ENCODE assay signal across 9 cellular contexts in genomic region chr14:31059152-31059924, GRCh38. TPM values are rescaled to one million over a fixed set of nuclear protein-coding genes. Genes with fewer than 3 reads are reported as not detected.
DNase-seq lines count a peak whose midpoint lies in the region; ATAC-seq and TF ChIP-seq lines count a peak whose summit lies in the region.
"Had no signal": no experiment of that assay in that cellular context is flagged by ENCODE, and none has a peak within 500 bp of the region (broad histone marks: within the 10 kb centered on the region; RNA-seq: fewer than 3 reads in every experiment).

No MANE protein-coding gene starts in this region.

- H3K36me3 ChIP-seq in mammary epithelial cell (ENCODE audit: insufficient read depth, low read length) = no peaks in the 10 kb centered on the region
- H3K36me3 ChIP-seq in left lung = no peaks in the 10 kb centered on the region
- H3K36me3 ChIP-seq in naive thymus-derived CD4-positive, alpha-beta T cell (ENCODE audit: control insufficient read depth in 2 of 3, insufficient read depth in 3 of 3, low read length in 3 of 3) = no peaks in the 10 kb centered on the region

- no peak overlapping the region for H3K4me3 Mint-ChIP-seq in CD4-positive, alpha-beta T cell
- no peak overlapping the region for H3K4me3 Mint-ChIP-seq in naive thymus-derived CD4-positive, alpha-beta T cell
- H3K4me3 Mint-ChIP-seq: T-helper 1 cell treated with Interleukin-12 subunit alpha and Interleukin-12 subunit beta and Interleukin-4 antibody, amounts not matched to agents 30 μg/mL and 1 μg/mL, for 36 hours had no signal

- no peaks in the 10 kb centered on the region for H4K20me1 ChIP-seq in mammary epithelial cell (ENCODE audit: insufficient read depth, low read length)

- ATAC-seq in left lung (peak; percentile 65), HG02885 (IDR thresholded peaks at IDR 0.05; ENCODE audit: poor library complexity, unreplicated experiment) (no peak)
- ATAC-seq in CD4-positive, alpha-beta T cell (ENCODE audit: poor library complexity) = no peak
- ATAC-seq in naive thymus-derived CD4-positive, alpha-beta T cell = no peak

- dilution Hi-C loops in mammary epithelial cell (cut with HindIII; ENCODE audit: low sequenced_read_pairs) = loop anchor here (5.0 kb wide), 1 partner anchor 62 kb away; no protein-coding TSS in a partner anchor

- no peak overlapping the region for H3K27ac Mint-ChIP-seq in CD4-positive, alpha-beta T cell
- H3K27ac Mint-ChIP-seq in naive thymus-derived CD4-positive, alpha-beta T cell = peak overlapping the region in 1 of 9 donors; percentile 35
- H3K27ac Mint-ChIP-seq: T-helper 1 cell treated with Interleukin-12 subunit alpha and Interleukin-12 subunit beta and Interleukin-4 antibody, amounts not matched to agents 30 μg/mL and 1 μg/mL, for 36 hours had no signal

- peaks cover 45% of the 10 kb centered on the region for H3K4me1 ChIP-seq in mammary epithelial cell (ENCODE audit: insufficient read depth, low read length)
- peaks cover 8 to 12% of the 10 kb centered on the region in 2 donors for H3K4me1 ChIP-seq in left lung
- H3K4me1 ChIP-seq in naive thymus-derived CD4-positive, alpha-beta T cell (ENCODE audit: control insufficient read depth in 2 of 2, insufficient read depth in 2 of 2, low read length in 2 of 2) = no peaks in the 10 kb centered on the region

- H3K79me2 ChIP-seq in mammary epithelial cell (ENCODE audit: insufficient read depth, low read length) = no peaks in the 10 kb centered on the region

- no peaks in the 10 kb centered on the region for H3K9me3 Mint-ChIP-seq in CD4-positive, alpha-beta T cell
- no peaks in the 10 kb centered on the region for H3K9me3 Mint-ChIP-seq in naive thymus-derived CD4-positive, alpha-beta T cell
- H3K9me3 Mint-ChIP-seq: T-helper 1 cell treated with Interleukin-12 subunit alpha and Interleukin-12 subunit beta and Interleukin-4 antibody, amounts not matched to agents 30 μg/mL and 1 μg/mL, for 36 hours had no signal

- H3K36me3 Mint-ChIP-seq in CD4-positive, alpha-beta T cell (ENCODE audit: low read depth) = no peaks in the 10 kb centered on the region
- peaks cover 0 to 7% (median 0%) of the 10 kb centered on the region in 5 donors for H3K36me3 Mint-ChIP-seq in naive thymus-derived CD4-positive, alpha-beta T cell

- H3K27ac ChIP-seq in mammary epithelial cell (ENCODE audit: insufficient read depth, low read depth, low read length) (peak overlapping the region; percentile 92), left lung (peak overlapping the region; percentile 7 to 26)
- H3K27ac ChIP-seq in CD4-positive, alpha-beta T cell (ENCODE audit: low read depth, low read length) = no peak overlapping the region
- H3K27ac ChIP-seq in naive thymus-derived CD4-positive, alpha-beta T cell (ENCODE audit: low read depth, low read length) = no peak overlapping the region

- CTCF ChIA-PET in mammary epithelial cell (lab: Charles Lee; ENCODE audit: low non-redundant PET) = interaction anchor here (0.5 kb wide), 1 partner anchor 9 kb away, joined by 3 read pairs; no protein-coding TSS in a partner anchor
- CTCF ChIA-PET in CD4-positive, alpha-beta T cell (lab: Charles Lee) = no interaction called here
- CTCF ChIA-PET in naive thymus-derived CD4-positive, alpha-beta T cell (lab: Charles Lee) = no interaction called here

- H3K9me3 ChIP-seq in mammary epithelial cell (replicated peaks; ENCODE audit: insufficient read depth, low read length) = no peaks in the 10 kb centered on the region
- no peaks in the 10 kb centered on the region for H3K9me3 ChIP-seq in left lung
- H3K9me3 ChIP-seq in CD4-positive, alpha-beta T cell (ENCODE audit: control insufficient read depth, low read length) = no peaks in the 10 kb centered on the region
- H3K9me3 ChIP-seq in naive thymus-derived CD4-positive, alpha-beta T cell (ENCODE audit: control insufficient read depth in 2 of 3, low read length in 3 of 3) = no peaks in the 10 kb centered on the region

- WGBS in mammary epithelial cell (ENCODE audit: low coverage, missing lambda C conversion rate) = 10% methylated on average over 1 of the region's 1 CpG

- POLR2A ChIA-PET in CD4-positive, alpha-beta T cell (lab: Charles Lee) = interaction anchor here (0.6 kb wide), 1 partner anchor 27 kb away, joined by 3 read pairs; no protein-coding TSS in a partner anchor
- POLR2A ChIA-PET in naive thymus-derived CD4-positive, alpha-beta T cell (lab: Charles Lee) = interaction anchor here (0.7 kb wide), 1 partner anchor 151 kb away, joined by 3 read pairs; no protein-coding TSS in a partner anchor

- peak overlapping the region in 1 of 3 experiments; percentile 23 for H3K4me3 ChIP-seq in mammary epithelial cell (replicated peaks in 1 of 3; ENCODE audit: insufficient read depth in 1 of 3, low read depth in 2 of 3, low read length in 3 of 3)
- no peak overlapping the region for H3K4me3 ChIP-seq in left lung
- H3K4me3 ChIP-seq in naive thymus-derived CD4-positive, alpha-beta T cell (ENCODE audit: low read length) = no peak overlapping the region

- no peaks in the 10 kb centered on the region for H3K27me3 ChIP-seq in mammary epithelial cell (ENCODE audit: insufficient read depth, low read length)
- H3K27me3 ChIP-seq in left lung = no peaks in the 10 kb centered on the region
- H3K27me3 ChIP-seq in CD4-positive, alpha-beta T cell (ENCODE audit: control insufficient read depth, insufficient read depth, low read length) = no peaks in the 10 kb centered on the region
- no peaks in the 10 kb centered on the region for H3K27me3 ChIP-seq in naive thymus-derived CD4-positive, alpha-beta T cell (ENCODE audit: control insufficient read depth in 2 of 2, insufficient read depth in 2 of 2, low read length in 2 of 2)

- H3K27me3 Mint-ChIP-seq in CD4-positive, alpha-beta T cell = no peaks in the 10 kb centered on the region
- no peaks in the 10 kb centered on the region for H3K27me3 Mint-ChIP-seq in naive thymus-derived CD4-positive, alpha-beta T cell

- TF ChIP-seq CTCF in mammary epithelial cell (conservative IDR thresholded peaks at IDR 0.05 in 1 of 2, IDR thresholded peaks at IDR 0.05 in 1 of 2; ENCODE audit: extremely low read depth in 1 of 2, insufficient read depth in 1 of 2, low read depth in 1 of 2, low read length in 2 of 2) = no peak
- no peak for TF ChIP-seq CTCF in left lung (IDR thresholded peaks at IDR 0.05)
- no peak for TF ChIP-seq CTCF in CD4-positive, alpha-beta T cell (IDR thresholded peaks at IDR 0.05)

- DNase-seq in AML-193 (lab: John Stamatoyannopoulos, UW) = peak; percentile 77 to 85
- peak; percentile 74 for DNase-seq in M059J (ENCODE audit: low read depth)
- DNase-seq in mammary epithelial cell = peak; percentile 75
- peak in 1 of 2 donors; percentile 46 for DNase-seq in left lung
- DNase-seq in CD4-positive, alpha-beta T cell = no peak
- no peak for DNase-seq in naive thymus-derived CD4-positive, alpha-beta T cell
- no peak for DNase-seq in activated naive CD4-positive, alpha-beta T cell treated with anti-CD3 and anti-CD28 coated beads, Interleukin-2, amount 50 U/mL, for 16 hours

- H3K4me1 Mint-ChIP-seq in CD4-positive, alpha-beta T cell (ENCODE audit: low read depth) = peaks cover 17% of the 10 kb centered on the region
- H3K4me1 Mint-ChIP-seq in naive thymus-derived CD4-positive, alpha-beta T cell = peaks cover 7 to 21% (median 15%) of the 10 kb centered on the region in 7 donors

- H3K9ac ChIP-seq in mammary epithelial cell (ENCODE audit: insufficient read depth, low read length) = peak overlapping the region; percentile 39

- in situ Hi-C loops in mammary epithelial cell (cut with MboI; ENCODE audit: low sequenced_read_pairs in 2 of 2) = no loop called here

- intact Hi-C loops in mammary epithelial cell (cut with micrococcal nuclease) = loop anchor here (1.0 kb wide), 2 partner anchors 11 to 33 kb away; partner anchors contain the start of gene STRN3
- intact Hi-C loops in left lung (cut with DNase I) = no loop called here
- intact Hi-C loops in CD4-positive, alpha-beta T cell (cut with DNase I, micrococcal nuclease) = no loop called here
- intact Hi-C loops in naive thymus-derived CD4-positive, alpha-beta T cell (cut with micrococcal nuclease) = no loop called here

- H2AFZ ChIP-seq in mammary epithelial cell (ENCODE audit: low read depth, low read length) = peak overlapping the region; percentile 29

- H3K4me2 ChIP-seq in mammary epithelial cell (ENCODE audit: insufficient read depth, low read depth, low read length) = peak overlapping the region; percentile 85

- TSS peak; percentile 90 for BruUV-seq in mammary epithelial cell (replicated peaks; lab: Mats Ljungman, UMichigan)

RNA-seq across cellular contexts. Expression of gene STRN3, which starts 33.2 kb away (rescaled TPM):
- total RNA-seq in M059J (2014; rRNA removed; shearing (Covaris generic)) = 21.5 and 29.6 TPM in 2 replicates
- total RNA-seq in mammary epithelial cell = 10 to 100 TPM; 52.9 to 76.8 TPM
- 15.1 TPM for polyA plus RNA-seq in mammary epithelial cell
- polyA minus RNA-seq in mammary epithelial cell = 47.3 TPM
- 10 to 100 TPM; 31.7 to 32.9 TPM for total RNA-seq in left lung
- 10 to 100 TPM; 15.1 to 16.9 TPM for total RNA-seq in CD4-positive, alpha-beta T cell
- 10 to 100 TPM; 20.4 to 28.7 (median 25.2) TPM for total RNA-seq in naive thymus-derived CD4-positive, alpha-beta T cell
- polyA plus RNA-seq in naive thymus-derived CD4-positive, alpha-beta T cell = 1 to 10 TPM; 3.5 to 5.8 TPM

RNA-seq across cellular contexts. Expression of gene AP4S1, which starts 33.9 kb away (rescaled TPM):
- 6.0 and 21.0 TPM in 2 replicates for total RNA-seq in M059J (2014; rRNA removed; shearing (Covaris generic))
- 1 to 10 TPM; 3.2 to 5.3 TPM for total RNA-seq in mammary epithelial cell
- polyA plus RNA-seq in mammary epithelial cell = 3.9 TPM
- 5.5 TPM for polyA minus RNA-seq in mammary epithelial cell
- 1 to 10 TPM; 6.9 to 9.2 TPM for total RNA-seq in left lung
- 10 to 100 TPM in 1 of 2 experiments, 1 to 10 TPM in 1; 9.8 to 12.1 TPM for total RNA-seq in CD4-positive, alpha-beta T cell
- 10 to 100 TPM in 4 of 5 experiments, 1 to 10 TPM in 1; 7.9 to 22.0 (median 15.9) TPM for total RNA-seq in naive thymus-derived CD4-positive, alpha-beta T cell
- polyA plus RNA-seq in naive thymus-derived CD4-positive, alpha-beta T cell = 10 to 100 TPM; 10.7 to 10.9 TPM

Comparison
In these comparisons a context has a peak if more than half of its experiments do, and no peak if none do; other contexts are left out.
1. DNase-seq: peak in AML-193 (2 of 2), M059J (single experiment) and mammary epithelial cell (single experiment); none in CD4-positive, alpha-beta T cell (0 of 10), naive thymus-derived CD4-positive, alpha-beta T cell (0 of 9) and activated naive CD4-positive, alpha-beta T cell treated with anti-CD3 and anti-CD28 coated beads, Interleukin-2, amount 50 U/mL, for 16 hours (single experiment).
2. H3K27ac ChIP-seq: peak in mammary epithelial cell (single experiment) and left lung (2 of 2); none in CD4-positive, alpha-beta T cell (single experiment) and naive thymus-derived CD4-positive, alpha-beta T cell (single experiment).